8 cellular contexts compared by ENCODE assay signal in genomic region chr3:13500133-13500885, GRCh38. TPM values are rescaled to one million over a fixed set of nuclear protein-coding genes. Genes with fewer than 3 reads are reported as not detected.
DNase-seq lines count a peak whose midpoint lies in the region; ATAC-seq and TF ChIP-seq lines count a peak whose summit lies in the region.

No MANE protein-coding gene starts in this region.

- H3K79me2 ChIP-seq in PC-3 (ENCODE audit: low read length), result no peaks in the 10 kb centered on the region

- H3K9ac ChIP-seq in PC-3 (ENCODE audit: low read length), result no peak overlapping the region

- H3K9me3 ChIP-seq in PC-3 (ENCODE audit: low read length), result no peaks in the 10 kb centered on the region

- no peak overlapping the region for H3K4me2 ChIP-seq in PC-3 (ENCODE audit: low read length)

- H3K4me1 ChIP-seq in PC-3 (ENCODE audit: insufficient read depth, low read length), result peaks cover 28% of the 10 kb centered on the region

- TF ChIP-seq CTCF in PC-3 (conservative IDR thresholded peaks at IDR 0.05; ENCODE audit: low read depth, low read length) (peak; percentile 80), glutamatergic neuron (IDR thresholded peaks at IDR 0.05; ENCODE audit: partially characterized antibody, unreplicated experiment) (peak; percentile 60), type B pancreatic cell (conservative IDR thresholded peaks at IDR 0.05) (peak; percentile 77)

- no peaks in the 10 kb centered on the region for H3K27me3 Mint-ChIP-seq in activated naive CD8-positive, alpha-beta T cell treated with anti-CD3 and anti-CD28 coated beads, Interleukin-2, amount 50 U/mL, for 24 hours
- no peaks in the 10 kb centered on the region for H3K27me3 Mint-ChIP-seq in activated naive CD8-positive, alpha-beta T cell treated with anti-CD3 and anti-CD28 coated beads for 36 hours
- peaks cover 4% of the 10 kb centered on the region for H3K27me3 Mint-ChIP-seq in glutamatergic neuron (ENCODE audit: unreplicated experiment)
- no peaks in the 10 kb centered on the region for H3K27me3 Mint-ChIP-seq in type B pancreatic cell

- H3K27ac ChIP-seq in PC-3 (ENCODE audit: low read length) (no peak overlapping the region), substantia nigra (ENCODE audit: low read depth, low read length, poor library complexity, severe bottlenecking) (no peak overlapping the region)

- no peaks in the 10 kb centered on the region for H3K36me3 Mint-ChIP-seq in activated naive CD8-positive, alpha-beta T cell treated with anti-CD3 and anti-CD28 coated beads, Interleukin-2, amount 50 U/mL, for 24 hours (ENCODE audit: low read depth)
- no peaks in the 10 kb centered on the region for H3K36me3 Mint-ChIP-seq in activated naive CD8-positive, alpha-beta T cell treated with anti-CD3 and anti-CD28 coated beads for 36 hours
- H3K36me3 Mint-ChIP-seq in glutamatergic neuron (ENCODE audit: unreplicated experiment), result no peaks in the 10 kb centered on the region
- H3K36me3 Mint-ChIP-seq in type B pancreatic cell, result no peaks in the 10 kb centered on the region

- no peaks in the 10 kb centered on the region for H3K9me3 Mint-ChIP-seq in activated naive CD8-positive, alpha-beta T cell treated with anti-CD3 and anti-CD28 coated beads, Interleukin-2, amount 50 U/mL, for 24 hours
- no peaks in the 10 kb centered on the region for H3K9me3 Mint-ChIP-seq in activated naive CD8-positive, alpha-beta T cell treated with anti-CD3 and anti-CD28 coated beads for 36 hours
- H3K9me3 Mint-ChIP-seq in glutamatergic neuron (ENCODE audit: unreplicated experiment), result peaks cover 5% of the 10 kb centered on the region
- H3K9me3 Mint-ChIP-seq in type B pancreatic cell, result no peaks in the 10 kb centered on the region

- intact Hi-C loops in PC-3 (cut with micrococcal nuclease), result no loop called here

- peaks cover 3% of the 10 kb centered on the region for H3K4me1 Mint-ChIP-seq in activated naive CD8-positive, alpha-beta T cell treated with anti-CD3 and anti-CD28 coated beads, Interleukin-2, amount 50 U/mL, for 24 hours
- H3K4me1 Mint-ChIP-seq in activated naive CD8-positive, alpha-beta T cell treated with anti-CD3 and anti-CD28 coated beads for 36 hours, result no peaks in the 10 kb centered on the region
- H3K4me1 Mint-ChIP-seq in glutamatergic neuron (ENCODE audit: low read depth, unreplicated experiment) (no peaks in the 10 kb centered on the region), type B pancreatic cell (ENCODE audit: unreplicated experiment) (peaks cover 13% of the 10 kb centered on the region)

- H2AFZ ChIP-seq in PC-3 (ENCODE audit: low read length), result no peak overlapping the region

- H3F3A ChIP-seq in PC-3 (ENCODE audit: low read length, unreplicated experiment), result no peaks in the 10 kb centered on the region

- POLR2A ChIA-PET in PC-3 (lab: Charles Lee; ENCODE audit: unreplicated experiment), result no interaction called here

- no peaks in the 10 kb centered on the region for H3K9me2 ChIP-seq in PC-3 (replicated peaks; ENCODE audit: low read length)

- H4K20me1 ChIP-seq in PC-3 (ENCODE audit: low read length), result no peaks in the 10 kb centered on the region

- no peaks in the 10 kb centered on the region for H3K36me3 ChIP-seq in PC-3 (ENCODE audit: low read depth, low read length)

- DNase-seq in activated naive CD8-positive, alpha-beta T cell treated with anti-CD3 and anti-CD28 coated beads, Interleukin-2, amount 50 U/mL, for 24 hours, result peak; percentile 32
- no peak for DNase-seq in activated naive CD8-positive, alpha-beta T cell treated with anti-CD3 and anti-CD28 coated beads for 36 hours
- DNase-seq in PC-3, result peak; percentile 39
- peak; percentile 52 for DNase-seq in glutamatergic neuron
- DNase-seq in type B pancreatic cell (ENCODE audit: extremely low spot score, unreplicated experiment), result no peak
- no peak for DNase-seq in effector CD8-positive, alpha-beta T cell (lab: John Stamatoyannopoulos, UW)
- no peak for DNase-seq in substantia nigra (lab: John Stamatoyannopoulos, UW)
- no peak for DNase-seq in stimulated activated CD4-positive, alpha-beta T cell treated with anti-CD3 and anti-CD28 coated beads, Interleukin-2, amount 100 ng/mL, for 48 hours

- CTCF ChIA-PET in PC-3 (lab: Charles Lee), result interaction anchor here (0.6 kb wide), 2 partner anchors 247 to 1410 kb away, joined by 3 read pairs; no protein-coding TSS in a partner anchor

- H3K27ac Mint-ChIP-seq in activated naive CD8-positive, alpha-beta T cell treated with anti-CD3 and anti-CD28 coated beads, Interleukin-2, amount 50 U/mL, for 24 hours, result no peak overlapping the region
- no peak overlapping the region for H3K27ac Mint-ChIP-seq in activated naive CD8-positive, alpha-beta T cell treated with anti-CD3 and anti-CD28 coated beads for 36 hours
- H3K27ac Mint-ChIP-seq in glutamatergic neuron (ENCODE audit: unreplicated experiment), result no peak overlapping the region
- no peak overlapping the region for H3K27ac Mint-ChIP-seq in type B pancreatic cell

- no peaks in the 10 kb centered on the region for H3K27me3 ChIP-seq in PC-3 (ENCODE audit: low read length)

- ATAC-seq in activated naive CD8-positive, alpha-beta T cell treated with anti-CD3 and anti-CD28 coated beads, Interleukin-2, amount 50 U/mL, for 24 hours, result peak; percentile 24
- ATAC-seq in PC-3, result no peak

- H3K4me3 ChIP-seq in PC-3 (ENCODE audit: low read length), result no peak overlapping the region

- no TSS peak for BruUV-seq in PC-3 (replicated peaks; lab: Mats Ljungman, UMichigan)

- H3K4me3 Mint-ChIP-seq in activated naive CD8-positive, alpha-beta T cell treated with anti-CD3 and anti-CD28 coated beads, Interleukin-2, amount 50 U/mL, for 24 hours, result no peak overlapping the region
- no peak overlapping the region for H3K4me3 Mint-ChIP-seq in activated naive CD8-positive, alpha-beta T cell treated with anti-CD3 and anti-CD28 coated beads for 36 hours
- no peak overlapping the region for H3K4me3 Mint-ChIP-seq in glutamatergic neuron (ENCODE audit: unreplicated experiment)
- H3K4me3 Mint-ChIP-seq in type B pancreatic cell, result no peak overlapping the region

RNA-seq across cellular contexts. Expression of gene HDAC11, which starts 20.2 kb away (rescaled TPM):
- total RNA-seq in activated naive CD8-positive, alpha-beta T cell treated with anti-CD3 and anti-CD28 coated beads for 36 hours, result 1 to 10 TPM; 1.6 to 2.7 TPM
- total RNA-seq in PC-3 (2014; rRNA removed), result 21.8 and 24.2 TPM in 2 replicates
- 19.8 TPM for total RNA-seq in glutamatergic neuron (ENCODE audit: unreplicated experiment)
- 21.9 and 26.1 TPM in 2 replicates for total RNA-seq in type B pancreatic cell (ENCODE audit: low replicate concordance)

RNA-seq across cellular contexts. Expression of gene FBLN2, which starts 48.6 kb away (rescaled TPM):
- 1 to 10 TPM; 1.9 to 3.1 TPM for total RNA-seq in activated naive CD8-positive, alpha-beta T cell treated with anti-CD3 and anti-CD28 coated beads for 36 hours
- total RNA-seq in PC-3 (2014; rRNA removed), result 0.11 and 2.1 TPM in 2 replicates
- total RNA-seq in glutamatergic neuron (ENCODE audit: unreplicated experiment), result 2.1 TPM
- total RNA-seq in type B pancreatic cell (ENCODE audit: low replicate concordance), result 49.1 and 67.6 TPM in 2 replicates

Comparison
In these comparisons a context has a peak if more than half of its experiments do, and no peak if none do; other contexts are left out.
1. DNase-seq: peak in activated naive CD8-positive, alpha-beta T cell treated with anti-CD3 and anti-CD28 coated beads, Interleukin-2, amount 50 U/mL, for 24 hours (single experiment), PC-3 (single experiment) and glutamatergic neuron (single experiment); none in activated naive CD8-positive, alpha-beta T cell treated with anti-CD3 and anti-CD28 coated beads for 36 hours (single experiment), type B pancreatic cell (single experiment), effector CD8-positive, alpha-beta T cell (single experiment), substantia nigra (0 of 49) and stimulated activated CD4-positive, alpha-beta T cell treated with anti-CD3 and anti-CD28 coated beads, Interleukin-2, amount 100 ng/mL, for 48 hours (0 of 2).
2. RNA of gene FBLN2, which starts 48.6 kb away (total RNA-seq): 49.1 to 67.6 TPM in type B pancreatic cell; 1.9 to 3.1 TPM in activated naive CD8-positive, alpha-beta T cell treated with anti-CD3 and anti-CD28 coated beads for 36 hours, 2.1 TPM in glutamatergic neuron (single experiment) and 0.11 to 2.1 TPM in PC-3; every median in the first group is over 10 times any median in the second.
3. Peak in every context shown above with its lines, with median percentiles within 50 percentile points of each other: CTCF ChIP-seq.